In genomic region chr1:153532769-153533599, GRCh38 we compare ENCODE assay signal across 1 cellular context.
TF ChIP-seq lines count a peak whose summit lies in the region.

No MANE protein-coding gene starts in this region.

TF ChIP-seq in HepG2, 621 proteins besides CTCF, POLR2A, EP300 and RAD21 (continued from another document and continues in another):
- TF ChIP-seq ZNF629 (CRISPR knock-in tag; conservative IDR thresholded peaks at IDR 0.05) (no peak), ZNF891 (CRISPR knock-in tag; IDR thresholded peaks at IDR 0.05) (no peak), PITX1 (CRISPR knock-in tag; IDR thresholded peaks at IDR 0.05) (0 out of 2 replicates have a peak, but pooled peaks have one; percentile 24), EED (CRISPR knock-in tag; IDR thresholded peaks at IDR 0.05) (no peak), RFX1 (IDR thresholded peaks at IDR 0.05) (no peak), ARID5B (CRISPR knock-in tag; IDR thresholded peaks at IDR 0.05) (peak; percentile 34; the same call in 1 of the 2 replicates), SMYD3 (CRISPR knock-in tag; IDR thresholded peaks at IDR 0.05) (no peak), ZNF740 (CRISPR knock-in tag; IDR thresholded peaks at IDR 0.05) (0 out of 2 replicates have a peak, but pooled peaks have one; percentile 30), ZNF766 (CRISPR knock-in tag; IDR thresholded peaks at IDR 0.05; ENCODE audit: borderline replicate concordance) (no peak), HNF1A (IDR thresholded peaks at IDR 0.05; ENCODE audit: low read depth) (no peak), HNF1A (CRISPR knock-in tag; IDR thresholded peaks at IDR 0.05; ENCODE audit: borderline replicate concordance) (peak; percentile 4; the same call in 1 of the 2 replicates), ZBTB1 (CRISPR knock-in tag; IDR thresholded peaks at IDR 0.05; ENCODE audit: borderline replicate concordance) (no peak), ATF5 (CRISPR knock-in tag; IDR thresholded peaks at IDR 0.05; ENCODE audit: low read depth) (no peak), DNMT1 (CRISPR knock-in tag; IDR thresholded peaks at IDR 0.05) (no peak), CAMTA2 (CRISPR knock-in tag; IDR thresholded peaks at IDR 0.05; ENCODE audit: borderline replicate concordance) (no peak), EHMT2 (IDR thresholded peaks at IDR 0.05; ENCODE audit: borderline replicate concordance, low read depth, low read length) (no peak), ZZZ3 (CRISPR knock-in tag; IDR thresholded peaks at IDR 0.05; ENCODE audit: borderline replicate concordance) (no peak), ZBTB21 (CRISPR knock-in tag; IDR thresholded peaks at IDR 0.05) (no peak), ZNF501 (CRISPR knock-in tag; IDR thresholded peaks at IDR 0.05) (peak; percentile 60; the same call in 1 of the 2 replicates), SMAD9 (CRISPR knock-in tag; IDR thresholded peaks at IDR 0.05) (no peak), ZNF274 (CRISPR knock-in tag; IDR thresholded peaks at IDR 0.05) (no peak), RAD51 (IDR thresholded peaks at IDR 0.05; ENCODE audit: borderline replicate concordance) (no peak), MAFG (CRISPR knock-in tag; IDR thresholded peaks at IDR 0.05) (no peak), ETS1 (CRISPR knock-in tag; IDR thresholded peaks at IDR 0.05) (no peak), MTA3 (CRISPR knock-in tag; IDR thresholded peaks at IDR 0.05) (no peak), ZNF761 (CRISPR knock-in tag; conservative IDR thresholded peaks at IDR 0.05) (no peak), ZKSCAN8 (CRISPR knock-in tag; IDR thresholded peaks at IDR 0.05; ENCODE audit: borderline replicate concordance) (no peak), TMF1 (CRISPR knock-in tag; IDR thresholded peaks at IDR 0.05; ENCODE audit: low read depth) (no peak), DMTF1 (CRISPR knock-in tag; IDR thresholded peaks at IDR 0.05) (0 out of 2 replicates have a peak, but pooled peaks have one; percentile 28), TRIM22 (IDR thresholded peaks at IDR 0.05) (no peak), SNAI1 (CRISPR knock-in tag; IDR thresholded peaks at IDR 0.05; ENCODE audit: borderline replicate concordance) (no peak), DR1 (CRISPR knock-in tag; IDR thresholded peaks at IDR 0.05) (no peak), HMG20B (CRISPR knock-in tag; conservative IDR thresholded peaks at IDR 0.05) (no peak), MLXIP (CRISPR knock-in tag; IDR thresholded peaks at IDR 0.05; ENCODE audit: borderline replicate concordance) (no peak), REL (CRISPR knock-in tag; conservative IDR thresholded peaks at IDR 0.05) (no peak), ZFP82 (CRISPR knock-in tag; IDR thresholded peaks at IDR 0.05; ENCODE audit: borderline replicate concordance) (no peak), ZBTB7A (CRISPR knock-in tag; IDR thresholded peaks at IDR 0.05) (no peak), KLF16 (CRISPR knock-in tag; IDR thresholded peaks at IDR 0.05) (no peak), XBP1 (CRISPR knock-in tag; IDR thresholded peaks at IDR 0.05) (no peak), GRHL1 (CRISPR knock-in tag; conservative IDR thresholded peaks at IDR 0.05) (no peak), NFE2L2 (IDR thresholded peaks at IDR 0.05; ENCODE audit: low read length) (no peak), ZNF558 (CRISPR knock-in tag; IDR thresholded peaks at IDR 0.05; ENCODE audit: borderline replicate concordance) (no peak), BATF2 (CRISPR knock-in tag; IDR thresholded peaks at IDR 0.05) (0 out of 2 replicates have a peak, but pooled peaks have one; percentile 17)
